9 cellular contexts compared by ENCODE assay signal in genomic region chr11:44607324-44607962, GRCh38. TPM values are rescaled to one million over a fixed set of nuclear protein-coding genes. Genes with fewer than 3 reads are reported as not detected.
DNase-seq lines count a peak whose midpoint lies in the region; ATAC-seq and FAIRE-seq lines count a peak whose summit lies in the region.
"Had no signal": no experiment of that assay in that cellular context is flagged by ENCODE, and none has a peak within 500 bp of the region (broad histone marks: within the 10 kb centered on the region; RNA-seq: fewer than 3 reads in every experiment).

No MANE protein-coding gene starts in this region.

- DNase-seq in GM04504 (ENCODE audit: low read depth) (peak; percentile 6), hepatic stellate cell (ENCODE audit: low spot score) (peak; percentile 44), NCI-H2171 (lab: John Stamatoyannopoulos, UW) (no peak), NCI-H748 (lab: John Stamatoyannopoulos, UW; ENCODE audit: unreplicated experiment) (no peak), left lobe of liver (ENCODE audit: low spot score) (no peak), frontal cortex (ENCODE audit: low spot score in 2 of 2) (no peak)
- peak; percentile 17 to 23 for DNase-seq in activated CD4-positive, alpha-beta T cell treated with anti-CD3 and anti-CD28 coated beads, Interleukin-2, amount 50 U/mL, for 4 hours
- DNase-seq: ovary had no signal

- H3K4me3 ChIP-seq in ACC112 (ENCODE audit: low read depth, low read length) = no peak overlapping the region
- H3K4me3 ChIP-seq: ovary had no signal

- no peaks in the 10 kb centered on the region for H3K27me3 ChIP-seq in ACC112 (ENCODE audit: insufficient read depth, low read length)
- H3K27me3 ChIP-seq: ovary had no signal

- H2AFZ ChIP-seq in ACC112 (ENCODE audit: low read length, unreplicated experiment) = no peak overlapping the region

- peaks cover 5% of the 10 kb centered on the region; the same call in 1 of the 2 replicates for H3K36me3 ChIP-seq in ACC112 (ENCODE audit: insufficient read depth, low read length)
- H3K36me3 ChIP-seq: ovary had no signal

- no peaks in the 10 kb centered on the region for H3K79me2 ChIP-seq in ACC112 (ENCODE audit: control insufficient read depth, insufficient read depth, low read length, unreplicated experiment)

- H3K4me1 ChIP-seq in ACC112 (ENCODE audit: control insufficient read depth, insufficient read depth, low read length, unreplicated experiment) = peaks cover 44% of the 10 kb centered on the region

- FAIRE-seq in frontal cortex (lab: Jason Lieb, UNC) = no peak

- ATAC-seq in left lobe of liver = no peak

- peak overlapping the region; percentile 63 for H3K27ac ChIP-seq in ACC112 (ENCODE audit: low read depth, low read length)

RNA-seq across cellular contexts. Expression of gene CD82, which starts 42.0 kb away (rescaled TPM):
- 60.6 TPM for total RNA-seq in left lobe of liver
- total RNA-seq in frontal cortex = 6.5 TPM

Comparison
In these comparisons a context has a peak if more than half of its experiments do, and no peak if none do; other contexts are left out.
1. DNase-seq: peak in GM04504 (single experiment), activated CD4-positive, alpha-beta T cell treated with anti-CD3 and anti-CD28 coated beads, Interleukin-2, amount 50 U/mL, for 4 hours (2 of 2) and hepatic stellate cell (single experiment); none in NCI-H2171 (single experiment), NCI-H748 (single experiment), left lobe of liver (single experiment) and frontal cortex (0 of 2).